Comparison of ENCODE assay signal across 8 cellular contexts in genomic region chrX:12973561-12974216, GRCh38. TPM values are rescaled to one million over a fixed set of nuclear protein-coding genes. Genes with fewer than 3 reads are reported as not detected.
DNase-seq lines count a peak whose midpoint lies in the region; ATAC-seq and TF ChIP-seq lines count a peak whose summit lies in the region.

No MANE protein-coding gene starts in this region.

- POLR2A ChIA-PET in activated CD8-positive, alpha-beta T cell treated with anti-CD3 and anti-CD28 coated beads, Interleukin-2, amount 10 ng/mL, durations not matched to agents 7 days and 5 days (lab: Charles Lee) = interaction anchor here (0.7 to 16.3 kb wide), 9 partner anchors 8 to 763 kb away, joined by 3 to 1048 read pairs (median 7); no protein-coding TSS in a partner anchor

- peak overlapping the region; percentile 95 for H3K4me3 Mint-ChIP-seq in activated CD8-positive, alpha-beta T cell treated with anti-CD3 and anti-CD28 coated beads, Interleukin-2, amount 10 ng/mL, durations not matched to agents 7 days and 5 days
- peak overlapping the region; percentile 91 for H3K4me3 Mint-ChIP-seq in glutamatergic neuron (ENCODE audit: unreplicated experiment)

- ATAC-seq in activated CD8-positive, alpha-beta T cell treated with anti-CD3 and anti-CD28 coated beads, Interleukin-2, amount 10 ng/mL, durations not matched to agents 7 days and 5 days = no peak
- ATAC-seq in GM21529 (IDR thresholded peaks at IDR 0.05; ENCODE audit: unreplicated experiment) (no peak), HG03045 (IDR thresholded peaks at IDR 0.05; ENCODE audit: unreplicated experiment) (no peak)

- peaks cover 30% of the 10 kb centered on the region for H3K4me1 Mint-ChIP-seq in activated CD8-positive, alpha-beta T cell treated with anti-CD3 and anti-CD28 coated beads, Interleukin-2, amount 10 ng/mL, durations not matched to agents 7 days and 5 days (ENCODE audit: low read depth)
- peaks cover 35% of the 10 kb centered on the region for H3K4me1 Mint-ChIP-seq in glutamatergic neuron (ENCODE audit: low read depth, unreplicated experiment)

- CTCF ChIA-PET in activated CD8-positive, alpha-beta T cell treated with anti-CD3 and anti-CD28 coated beads, Interleukin-2, amount 10 ng/mL, durations not matched to agents 7 days and 5 days (lab: Charles Lee) = interaction anchor here (0.6 to 22.7 kb wide), 6 partner anchors 13 to 118 kb away, joined by 3 to 406 read pairs (median 4); no protein-coding TSS in a partner anchor

- no peak for TF ChIP-seq CTCF in glutamatergic neuron (IDR thresholded peaks at IDR 0.05; ENCODE audit: partially characterized antibody, unreplicated experiment)

- H3K36me3 Mint-ChIP-seq in activated CD8-positive, alpha-beta T cell treated with anti-CD3 and anti-CD28 coated beads, Interleukin-2, amount 10 ng/mL, durations not matched to agents 7 days and 5 days (ENCODE audit: low read depth) = peaks cover 55% of the 10 kb centered on the region
- H3K36me3 Mint-ChIP-seq in glutamatergic neuron (ENCODE audit: unreplicated experiment) = no peaks in the 10 kb centered on the region

- DNase-seq in stimulated activated CD4-positive, alpha-beta T cell treated with anti-CD3 and anti-CD28 coated beads, Interleukin-1b, Interleukin-23, amount 100 ng/mL, for 48 hours = peak; percentile 43
- DNase-seq in stimulated activated CD4-positive, alpha-beta T cell treated with anti-CD3 and anti-CD28 coated beads, Interleukin-2, amount 100 ng/mL, for 48 hours = no peak
- DNase-seq in activated CD8-positive, alpha-beta T cell treated with anti-CD3 and anti-CD28 coated beads, Interleukin-2, amount 10 ng/mL, durations not matched to agents 7 days and 5 days = peak; percentile 72
- DNase-seq in glutamatergic neuron (no peak), NCI-H2171 treated with DMSO at 0.1 percent for 48 hours (lab: John Stamatoyannopoulos, UW) (no peak)
- peak; percentile 49 for DNase-seq in stimulated activated CD4-positive, alpha-beta T cell treated with anti-CD3 and anti-CD28 coated beads, Interleukin-4, amount 100 ng/mL, for 24 hours

- H3K9me3 Mint-ChIP-seq in activated CD8-positive, alpha-beta T cell treated with anti-CD3 and anti-CD28 coated beads, Interleukin-2, amount 10 ng/mL, durations not matched to agents 7 days and 5 days (ENCODE audit: insufficient read depth) = no peaks in the 10 kb centered on the region
- H3K9me3 Mint-ChIP-seq in glutamatergic neuron (ENCODE audit: unreplicated experiment) = peaks cover 27% of the 10 kb centered on the region

- H3K27ac Mint-ChIP-seq in activated CD8-positive, alpha-beta T cell treated with anti-CD3 and anti-CD28 coated beads, Interleukin-2, amount 10 ng/mL, durations not matched to agents 7 days and 5 days = peak overlapping the region; percentile 99
- H3K27ac Mint-ChIP-seq in glutamatergic neuron (ENCODE audit: unreplicated experiment) = peak overlapping the region; percentile 99

- H3K27me3 Mint-ChIP-seq in activated CD8-positive, alpha-beta T cell treated with anti-CD3 and anti-CD28 coated beads, Interleukin-2, amount 10 ng/mL, durations not matched to agents 7 days and 5 days (ENCODE audit: low read depth) = no peaks in the 10 kb centered on the region
- peaks cover 29% of the 10 kb centered on the region for H3K27me3 Mint-ChIP-seq in glutamatergic neuron (ENCODE audit: unreplicated experiment)

RNA-seq across cellular contexts. Expression of gene TMSB4X, which starts 1.2 kb away (rescaled TPM):
- 1,000 to 10,000 TPM; 8,800 to 8,961 TPM for total RNA-seq in activated CD8-positive, alpha-beta T cell treated with anti-CD3 and anti-CD28 coated beads, Interleukin-2, amount 10 ng/mL, durations not matched to agents 7 days and 5 days
- total RNA-seq in glutamatergic neuron (ENCODE audit: unreplicated experiment) = 4,532 TPM

Comparison
In these comparisons a context has a peak if more than half of its experiments do, and no peak if none do; other contexts are left out.
1. DNase-seq: peak in stimulated activated CD4-positive, alpha-beta T cell treated with anti-CD3 and anti-CD28 coated beads, Interleukin-1b, Interleukin-23, amount 100 ng/mL, for 48 hours (single experiment), activated CD8-positive, alpha-beta T cell treated with anti-CD3 and anti-CD28 coated beads, Interleukin-2, amount 10 ng/mL, durations not matched to agents 7 days and 5 days (single experiment) and stimulated activated CD4-positive, alpha-beta T cell treated with anti-CD3 and anti-CD28 coated beads, Interleukin-4, amount 100 ng/mL, for 24 hours (single experiment); none in stimulated activated CD4-positive, alpha-beta T cell treated with anti-CD3 and anti-CD28 coated beads, Interleukin-2, amount 100 ng/mL, for 48 hours (0 of 2), glutamatergic neuron (single experiment) and NCI-H2171 treated with DMSO at 0.1 percent for 48 hours (single experiment).